ENCODE assay signal across 8 cellular contexts in the genomic region with DNA sequence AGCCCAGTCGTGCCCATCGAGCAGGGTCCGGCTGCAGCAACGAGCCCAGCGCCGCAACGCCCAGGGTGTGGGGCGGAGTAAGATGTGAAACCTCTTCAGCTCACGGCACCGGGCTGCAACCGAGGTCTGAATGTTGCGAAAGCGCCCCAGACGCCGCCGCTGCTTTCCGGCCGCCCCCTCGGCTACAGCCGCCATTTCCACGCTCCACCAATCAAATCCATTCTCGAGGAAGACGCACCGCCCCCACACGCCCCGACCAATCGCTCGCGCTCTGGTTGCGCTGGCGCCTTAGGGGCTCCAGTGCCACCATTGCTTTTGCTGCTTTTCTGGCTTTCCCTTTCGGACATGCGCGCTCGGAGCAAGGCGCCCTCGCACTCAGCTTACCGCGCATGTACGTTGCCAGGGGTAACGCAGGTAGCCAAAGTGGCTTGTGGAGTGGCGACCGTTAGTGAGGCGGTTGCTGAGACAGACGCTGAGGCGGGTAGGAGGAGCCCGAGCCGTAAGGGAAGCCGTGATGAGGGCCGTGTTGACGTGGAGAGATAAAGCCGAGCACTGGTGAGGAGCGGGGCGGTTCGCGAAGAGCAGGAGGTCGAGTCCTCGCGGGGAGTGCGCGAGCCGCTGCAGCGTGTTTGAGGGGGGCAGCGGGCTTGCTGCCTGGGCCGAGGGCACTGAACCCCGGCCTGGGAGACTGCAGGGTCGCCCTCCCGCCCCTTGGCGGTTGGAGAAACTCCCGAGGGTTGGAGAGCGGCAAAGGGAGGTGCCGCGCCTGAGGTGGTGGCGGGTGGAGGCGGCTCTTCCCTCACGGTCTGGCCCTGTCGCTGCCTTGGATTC. TPM values are rescaled to one million over a fixed set of nuclear protein-coding genes. Genes with fewer than 3 reads are reported as not detected.
DNase-seq lines count a peak whose midpoint lies in the region; ATAC-seq and TF ChIP-seq lines count a peak whose summit lies in the region.

Gene IFT122, plus strand, starts transcription at position 408 of the 831 bp plus-strand sequence. Its CDS starts 107 bp downstream, at position 515.
Gene MBD4, minus strand, starts transcription at position 132 of the 831 bp plus-strand sequence. Its CDS starts 115 bp downstream, at position 17.

- peak within 1 kb of the TSS; percentile 92 for H3K27ac ChIP-seq in BLaER1
- peak within 1 kb of the TSS; percentile 85 for H3K27ac ChIP-seq in colonic mucosa

- H3K4me2 ChIP-seq in BLaER1, result peak within 1 kb of the TSS; percentile 94

- H3K9me3 ChIP-seq in BLaER1 (no peaks in the 10 kb centered on the region), colonic mucosa (no peaks in the 10 kb centered on the region)

- no peaks in the 10 kb centered on the region for H3K27me3 Mint-ChIP-seq in activated CD4-positive, alpha-beta T cell treated with anti-CD3 and anti-CD28 coated beads, Interleukin-2, amount 10 ng/mL, durations not matched to agents 24 days and 14 days

- no peaks in the 10 kb centered on the region for H3K9me3 Mint-ChIP-seq in activated CD4-positive, alpha-beta T cell treated with anti-CD3 and anti-CD28 coated beads, Interleukin-2, amount 10 ng/mL, durations not matched to agents 24 days and 14 days

- TF ChIP-seq CTCF in colonic mucosa (IDR thresholded peaks at IDR 0.05), result no peak

- peaks cover 55% of the 10 kb centered on the region for H3K4me1 Mint-ChIP-seq in activated CD4-positive, alpha-beta T cell treated with anti-CD3 and anti-CD28 coated beads, Interleukin-2, amount 10 ng/mL, durations not matched to agents 24 days and 14 days

- peak within 1 kb of the TSS; percentile 94 for H3K4me3 Mint-ChIP-seq in activated CD4-positive, alpha-beta T cell treated with anti-CD3 and anti-CD28 coated beads, Interleukin-2, amount 10 ng/mL, durations not matched to agents 24 days and 14 days

- peak; percentile 89 for ATAC-seq in GM19324 (IDR thresholded peaks at IDR 0.05; ENCODE audit: low FRiP score, unreplicated experiment)
- ATAC-seq in HG03469 (IDR thresholded peaks at IDR 0.05; ENCODE audit: unreplicated experiment), result peak; percentile 85

- H3K36me3 ChIP-seq in BLaER1 (peaks cover 29% of the 10 kb centered on the region), colonic mucosa (no peaks in the 10 kb centered on the region)

- H3K27me3 ChIP-seq in BLaER1 (no peaks in the 10 kb centered on the region), colonic mucosa (no peaks in the 10 kb centered on the region)

- peak within 1 kb of the TSS; percentile 99 for H3K27ac Mint-ChIP-seq in activated CD4-positive, alpha-beta T cell treated with anti-CD3 and anti-CD28 coated beads, Interleukin-2, amount 10 ng/mL, durations not matched to agents 24 days and 14 days

- H3K4me3 ChIP-seq in BLaER1 (peak within 1 kb of the TSS; percentile 87), colonic mucosa (peak within 1 kb of the TSS; percentile 78)

- intact Hi-C loops in activated CD4-positive, alpha-beta T cell treated with anti-CD3 and anti-CD28 coated beads, Interleukin-2, amount 10 ng/mL, durations not matched to agents 24 days and 14 days (cut with micrococcal nuclease), result loop anchor here (1.0 to 10.0 kb wide), 8 partner anchors 12 to 790 kb away; partner anchors contain the start of genes CNBP, EFCAB12, RPN1 and TMCC1
- intact Hi-C loops in colonic mucosa (cut with DNase I), result no loop called here

- no peaks in the 10 kb centered on the region for H4K20me1 ChIP-seq in BLaER1

- H3K4me1 ChIP-seq in BLaER1 (peaks cover 64% of the 10 kb centered on the region), colonic mucosa (peaks cover 7% of the 10 kb centered on the region)

- peaks cover 35% of the 10 kb centered on the region for H3K36me3 Mint-ChIP-seq in activated CD4-positive, alpha-beta T cell treated with anti-CD3 and anti-CD28 coated beads, Interleukin-2, amount 10 ng/mL, durations not matched to agents 24 days and 14 days (ENCODE audit: low read depth)

- DNase-seq in NCI-H526 treated with DMSO at 0.1 percent for 48 hours (lab: John Stamatoyannopoulos, UW) (peak; percentile 99), colonic mucosa (peak; percentile 98), kidney tubule cell (ENCODE audit: low spot score) (peak; percentile 100)
- DNase-seq in activated CD4-positive, alpha-beta T cell treated with anti-CD3 and anti-CD28 coated beads, Interleukin-2, amount 10 ng/mL, durations not matched to agents 24 days and 14 days, result peak; percentile 100
- DNase-seq in stimulated activated CD4-positive, alpha-beta T cell treated with anti-CD3 and anti-CD28 coated beads, Interleukin-1b, Interleukin-23, amount 100 ng/mL, for 24 hours (ENCODE audit: low read depth in 4 of 4, low spot score in 1 of 4), result peak; percentile 91 to 96 (median 96)

- peak within 1 kb of the TSS; percentile 90 for H3K9ac ChIP-seq in BLaER1
- peak within 1 kb of the TSS; percentile 94 to 95 for H3K9ac ChIP-seq in colonic mucosa (ENCODE audit: low read depth in 2 of 2, low read length in 2 of 2)

RNA-seq across cellular contexts. Expression of gene IFT122, which starts in this region (rescaled TPM):
- total RNA-seq in activated CD4-positive, alpha-beta T cell treated with anti-CD3 and anti-CD28 coated beads, Interleukin-2, amount 10 ng/mL, durations not matched to agents 24 days and 14 days, result 12.3 and 13.7 TPM in 2 replicates
- 10 to 100 TPM; 15.6 to 31.5 TPM for total RNA-seq in colonic mucosa

RNA-seq across cellular contexts. Expression of gene MBD4, which starts in this region (rescaled TPM):
- 40.8 and 50.7 TPM in 2 replicates for total RNA-seq in activated CD4-positive, alpha-beta T cell treated with anti-CD3 and anti-CD28 coated beads, Interleukin-2, amount 10 ng/mL, durations not matched to agents 24 days and 14 days
- total RNA-seq in colonic mucosa, result 10 to 100 TPM; 25.0 to 28.9 TPM

Comparison
In these comparisons a context has a peak if more than half of its experiments do, and no peak if none do; other contexts are left out.
1. Peak in every context shown above with its lines: DNase-seq, ATAC-seq, H3K4me3 ChIP-seq and H3K27ac ChIP-seq.